Comparison of ENCODE assay signal across 1 cellular context in genomic region chr9:89648247-89649000, GRCh38.
TF ChIP-seq lines count a peak whose summit lies in the region.

No MANE protein-coding gene starts in this region.

TF ChIP-seq in HepG2, 621 proteins besides CTCF, POLR2A, EP300 and RAD21 (continued from another document and continues in another):
- no peak for TF ChIP-seq SNRNP70 (IDR thresholded peaks at IDR 0.05; ENCODE audit: low read depth, low read length)
- no peak for TF ChIP-seq PTBP1 (IDR thresholded peaks at IDR 0.05; ENCODE audit: low read depth, low read length, poor library complexity, severe bottlenecking)
- no peak for TF ChIP-seq BRCA1 (CRISPR knock-in tag; IDR thresholded peaks at IDR 0.05)
- TF ChIP-seq ZNF7 (CRISPR knock-in tag; IDR thresholded peaks at IDR 0.05), result no peak
- no peak for TF ChIP-seq E2F1 (CRISPR knock-in tag; IDR thresholded peaks at IDR 0.05)
- peak; percentile 27; the same call in 1 of the 2 replicates for TF ChIP-seq ZNF263 (CRISPR knock-in tag; IDR thresholded peaks at IDR 0.05)
- TF ChIP-seq KDM1A (CRISPR knock-in tag; IDR thresholded peaks at IDR 0.05), result peak; percentile 90
- TF ChIP-seq THAP11 (CRISPR knock-in tag; IDR thresholded peaks at IDR 0.05), result peak; percentile 61; the same call in 1 of the 2 replicates
- 0 out of 2 replicates have a peak, but pooled peaks have one; percentile 67 for TF ChIP-seq ZSCAN21 (CRISPR knock-in tag; IDR thresholded peaks at IDR 0.05; ENCODE audit: borderline replicate concordance)
- no peak for TF ChIP-seq ZNF256 (CRISPR knock-in tag; conservative IDR thresholded peaks at IDR 0.05)
- TF ChIP-seq CENPX (CRISPR knock-in tag; IDR thresholded peaks at IDR 0.05), result no peak
- TF ChIP-seq ZSCAN31 (CRISPR knock-in tag; IDR thresholded peaks at IDR 0.05; ENCODE audit: low read depth), result no peak
- no peak for TF ChIP-seq PHF8 (CRISPR knock-in tag; IDR thresholded peaks at IDR 0.05)
- TF ChIP-seq SETDB1 (CRISPR knock-in tag; IDR thresholded peaks at IDR 0.05; ENCODE audit: borderline replicate concordance), result no peak
- no peak for TF ChIP-seq ZNF562 (CRISPR knock-in tag; IDR thresholded peaks at IDR 0.05; ENCODE audit: borderline replicate concordance)
- no peak for TF ChIP-seq ZNF784 (CRISPR knock-in tag; IDR thresholded peaks at IDR 0.05; ENCODE audit: borderline replicate concordance)
- TF ChIP-seq ATF6 (CRISPR knock-in tag; conservative IDR thresholded peaks at IDR 0.05), result no peak
- TF ChIP-seq ZNF580 (CRISPR knock-in tag; IDR thresholded peaks at IDR 0.05; ENCODE audit: borderline replicate concordance, low read depth), result peak; percentile 77; the same call in 1 of the 2 replicates
- peak; percentile 98 for TF ChIP-seq GFI1 (CRISPR knock-in tag; IDR thresholded peaks at IDR 0.05; ENCODE audit: borderline replicate concordance)
- no peak for TF ChIP-seq ZNF260 (CRISPR knock-in tag; IDR thresholded peaks at IDR 0.05; ENCODE audit: borderline replicate concordance, low read depth)
- TF ChIP-seq JDP2 (CRISPR knock-in tag; IDR thresholded peaks at IDR 0.05; ENCODE audit: borderline replicate concordance), result no peak; the same call in 1 of the 2 replicates
- TF ChIP-seq SOX13 (IDR thresholded peaks at IDR 0.05), result peak; percentile 60; the same call in 1 of the 2 replicates
- peak in 1 of 2 experiments; percentile 88; a peak in 2 of 4 replicates for TF ChIP-seq SOX13 (CRISPR knock-in tag; conservative IDR thresholded peaks at IDR 0.05 in 1 of 2, IDR thresholded peaks at IDR 0.05 in 1 of 2)
- TF ChIP-seq ARHGAP35 (CRISPR knock-in tag; IDR thresholded peaks at IDR 0.05; ENCODE audit: borderline replicate concordance), result no peak
- no peak for TF ChIP-seq ZNF383 (CRISPR knock-in tag; IDR thresholded peaks at IDR 0.05; ENCODE audit: borderline replicate concordance)
- TF ChIP-seq ZHX2 (IDR thresholded peaks at IDR 0.05; ENCODE audit: low read depth), result no peak; the same call in 1 of the 2 replicates
- no peak for TF ChIP-seq ZHX2 (CRISPR knock-in tag; IDR thresholded peaks at IDR 0.05; ENCODE audit: borderline replicate concordance)
- no peak for TF ChIP-seq ZNF354B (CRISPR knock-in tag; IDR thresholded peaks at IDR 0.05)
- TF ChIP-seq ZBTB1 (CRISPR knock-in tag; IDR thresholded peaks at IDR 0.05; ENCODE audit: borderline replicate concordance), result no peak
- no peak for TF ChIP-seq ZNF484 (CRISPR knock-in tag; IDR thresholded peaks at IDR 0.05; ENCODE audit: borderline replicate concordance, low read depth)
- no peak for TF ChIP-seq ZFYVE20 (CRISPR knock-in tag; IDR thresholded peaks at IDR 0.05; ENCODE audit: borderline replicate concordance, low read depth)
- TF ChIP-seq ZNF670 (CRISPR knock-in tag; IDR thresholded peaks at IDR 0.05; ENCODE audit: borderline replicate concordance), result no peak
- TF ChIP-seq RXRA (CRISPR knock-in tag; IDR thresholded peaks at IDR 0.05), result peak; percentile 94
- TF ChIP-seq ETS1 (CRISPR knock-in tag; IDR thresholded peaks at IDR 0.05), result no peak
- TF ChIP-seq ATF7 (IDR thresholded peaks at IDR 0.05), result no peak
- no peak for TF ChIP-seq ATF7 (CRISPR knock-in tag; IDR thresholded peaks at IDR 0.05)
- peak; percentile 80; the same call in 1 of the 2 replicates for TF ChIP-seq MXD4 (CRISPR knock-in tag; IDR thresholded peaks at IDR 0.05)
- no peak for TF ChIP-seq ZNF101 (CRISPR knock-in tag; IDR thresholded peaks at IDR 0.05; ENCODE audit: borderline replicate concordance, low read depth)
- TF ChIP-seq RERE (CRISPR knock-in tag; IDR thresholded peaks at IDR 0.05; ENCODE audit: low read depth), result peak; percentile 91; the same call in 1 of the 2 replicates
- TF ChIP-seq FOXK2 (IDR thresholded peaks at IDR 0.05), result peak; percentile 81
- peak; percentile 54; the same call in 1 of the 2 replicates for TF ChIP-seq CREB1 (IDR thresholded peaks at IDR 0.05)
- TF ChIP-seq CREB1 (CRISPR knock-in tag; IDR thresholded peaks at IDR 0.05), result peak; percentile 65; the same call in 1 of the 2 replicates
- no peak for TF ChIP-seq ZNF674 (CRISPR knock-in tag; IDR thresholded peaks at IDR 0.05; ENCODE audit: low read depth)
- no peak for TF ChIP-seq PHB2 (IDR thresholded peaks at IDR 0.05; ENCODE audit: partially characterized antibody)
- TF ChIP-seq CBX1 (IDR thresholded peaks at IDR 0.05; ENCODE audit: low read depth), result no peak
